ENCODE assay signal across 1 cellular context in the genomic region with DNA sequence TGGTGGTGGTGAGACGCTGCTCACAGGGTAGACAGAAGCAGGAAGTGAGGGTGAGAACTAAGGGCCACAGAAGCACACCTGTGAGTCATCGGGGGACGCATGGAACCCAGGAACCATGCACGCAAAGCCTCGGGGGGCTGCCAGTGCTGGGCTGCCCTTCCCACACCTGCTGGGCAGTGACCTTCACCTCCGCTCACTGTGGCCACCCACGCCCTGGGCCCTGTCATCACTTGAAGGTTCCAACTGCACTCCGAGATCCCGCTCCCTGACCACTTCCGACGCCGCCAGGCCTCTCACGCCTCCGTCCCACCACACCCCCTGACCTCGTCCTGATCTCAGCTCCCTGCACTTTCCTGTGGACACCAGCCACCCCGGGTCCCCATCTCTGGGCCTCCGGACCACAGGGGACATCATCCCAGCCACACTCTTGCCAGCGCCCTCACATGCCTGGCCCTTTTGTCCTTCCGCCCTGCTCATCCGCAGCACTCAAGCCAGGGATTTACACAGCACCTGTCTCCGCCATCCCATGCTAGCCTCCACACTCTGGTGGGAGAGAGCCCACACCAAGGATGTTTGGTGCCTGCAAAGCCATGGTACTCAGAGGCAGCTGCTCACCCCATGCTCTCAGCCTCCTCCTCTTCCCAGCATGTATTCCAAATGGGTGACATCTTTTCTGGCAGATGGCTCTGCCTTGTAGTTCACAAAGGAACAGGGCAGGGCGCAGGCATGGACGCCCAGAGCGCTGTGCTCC.
TF ChIP-seq lines count a peak whose summit lies in the region.

No MANE protein-coding gene starts in this region.

TF ChIP-seq in GM23338, 12 proteins besides CTCF, POLR2A, EP300 and RAD21 (continued from another document):
- TF ChIP-seq POLR2AphosphoS5 (IDR thresholded peaks at IDR 0.05; ENCODE audit: low read depth) (no peak), NANOG (IDR thresholded peaks at IDR 0.05; ENCODE audit: borderline replicate concordance) (no peak), ZNF331 (CRISPR knock-in tag; IDR thresholded peaks at IDR 0.05; ENCODE audit: low read depth) (no peak)
